In genomic region chr15:84600331-84600686, GRCh38 we compare ENCODE assay signal across 8 cellular contexts. TPM values are rescaled to one million over a fixed set of nuclear protein-coding genes. Genes with fewer than 3 reads are reported as not detected.
A peak's percentile ranks its signal among the peaks of the same experiment; 100 is the strongest.
DNase-seq lines count a peak whose midpoint lies in the region; ATAC-seq and TF ChIP-seq lines count a peak whose summit lies in the region.

No MANE protein-coding gene starts in this region.

- dilution Hi-C loops in mammary epithelial cell (cut with HindIII; ENCODE audit: low sequenced_read_pairs), result no loop called here

- DNase-seq in G401 (ENCODE audit: low spot score) (peak; percentile 49), NCI-H1930 (lab: John Stamatoyannopoulos, UW) (peak; percentile 6 to 46), T-helper 9 cell (peak; percentile 36), mammary epithelial cell (peak; percentile 86), iris pigment epithelial cell (ENCODE audit: low read depth) (peak; percentile 93), spleen (peak; percentile 91), globus pallidus (ENCODE audit: low spot score) (no peak)

- peaks cover 3% of the 10 kb centered on the region for H3K79me2 ChIP-seq in mammary epithelial cell (ENCODE audit: insufficient read depth, low read length)

- in situ Hi-C loops in G401 (cut with HindIII; ENCODE audit: low sequenced_read_pairs) (no loop called here), mammary epithelial cell (cut with MboI; ENCODE audit: low sequenced_read_pairs in 2 of 2) (no loop called here)

- H3K9ac ChIP-seq in mammary epithelial cell (ENCODE audit: insufficient read depth, low read length), result peak overlapping the region; percentile 24

- no peaks in the 10 kb centered on the region for H3K27me3 ChIP-seq in mammary epithelial cell (ENCODE audit: insufficient read depth, low read length)
- H3K27me3 ChIP-seq in spleen (replicated peaks in 1 of 7), result no peaks in the 10 kb centered on the region

- no peaks in the 10 kb centered on the region for H3K36me3 ChIP-seq in mammary epithelial cell (ENCODE audit: insufficient read depth, low read length)
- peaks cover 0 to 14% (median 6%) of the 10 kb centered on the region in 6 donors for H3K36me3 ChIP-seq in spleen

- no peak for TF ChIP-seq POLR2A in spleen (IDR thresholded peaks at IDR 0.05)

- 0% methylated on average over 15 of the region's 20 CpGs for WGBS in mammary epithelial cell (ENCODE audit: low coverage, missing lambda C conversion rate)
- 0 to 2% (median 1%) methylated on average over 18 to 20 of the region's 20 CpGs for WGBS in spleen, 5 donors

- peak; percentile 11 for ATAC-seq in HG02798 (IDR thresholded peaks at IDR 0.05; ENCODE audit: poor library complexity, unreplicated experiment)

- H4K20me1 ChIP-seq in mammary epithelial cell (ENCODE audit: insufficient read depth, low read length), result no peaks in the 10 kb centered on the region

- intact Hi-C loops in mammary epithelial cell (cut with micrococcal nuclease), result loop anchor here (1.0 to 2.0 kb wide), 2 partner anchors 32 to 115 kb away; no protein-coding TSS in a partner anchor
- intact Hi-C loops in spleen (cut with DNase I; ENCODE audit: low total_unique reads), result no loop called here

- H3K4me1 ChIP-seq in mammary epithelial cell (ENCODE audit: insufficient read depth, low read length) (peaks cover 11% of the 10 kb centered on the region), spleen (peaks cover 29 to 93% (median 58%) of the 10 kb centered on the region in 6 donors)

- TF ChIP-seq CTCF in mammary epithelial cell (conservative IDR thresholded peaks at IDR 0.05 in 1 of 2, IDR thresholded peaks at IDR 0.05 in 1 of 2; ENCODE audit: extremely low read depth in 1 of 2, insufficient read depth in 1 of 2, low read depth in 1 of 2, low read length in 2 of 2), result no peak
- no peak for TF ChIP-seq CTCF in spleen (IDR thresholded peaks at IDR 0.05 in 8 of 11, conservative IDR thresholded peaks at IDR 0.05 in 3 of 11)

- peak overlapping the region; percentile 96 for H3K4me2 ChIP-seq in mammary epithelial cell (ENCODE audit: insufficient read depth, low read depth, low read length)

- H3K4me3 ChIP-seq in mammary epithelial cell (replicated peaks in 1 of 3; ENCODE audit: insufficient read depth in 1 of 3, low read depth in 2 of 3, low read length in 3 of 3), result peak overlapping the region; percentile 89 to 95 (median 91)
- H3K4me3 ChIP-seq in spleen, result peak overlapping the region; percentile 73 to 99 (median 93)

- H3K27ac ChIP-seq in mammary epithelial cell (ENCODE audit: insufficient read depth, low read depth, low read length) (peak overlapping the region; percentile 3), spleen (peak overlapping the region; percentile 51 to 86 (median 77))

- peak overlapping the region; percentile 98 for H2AFZ ChIP-seq in mammary epithelial cell (ENCODE audit: low read depth, low read length)

- H3K9me3 ChIP-seq in mammary epithelial cell (replicated peaks; ENCODE audit: insufficient read depth, low read length) (no peaks in the 10 kb centered on the region), spleen (no peaks in the 10 kb centered on the region)

- no TSS peak for BruUV-seq in mammary epithelial cell (replicated peaks; lab: Mats Ljungman, UMichigan)

- CTCF ChIA-PET in mammary epithelial cell (lab: Charles Lee; ENCODE audit: low non-redundant PET), result interaction anchor here (0.6 to 1.1 kb wide), 3 partner anchors 29 to 337 kb away, joined by 3 to 11 read pairs (median 4); no protein-coding TSS in a partner anchor

RNA-seq across cellular contexts. Expression of gene ZSCAN2, which starts 0.5 kb away (rescaled TPM):
- 11.9 and 17.6 TPM in 2 replicates for total RNA-seq in G401 (2014; rRNA removed; shearing (Covaris generic))
- total RNA-seq in mammary epithelial cell (1 to 10 TPM; 5.0 to 6.3 TPM), spleen (10 to 100 TPM in 4 of 7 donors, 1 to 10 TPM in 3; 8.1 to 15.1 (median 10.7) TPM)
- polyA plus RNA-seq in mammary epithelial cell (4.2 TPM), spleen (1 to 10 TPM; 4.6 to 6.4 (median 5.6) TPM)
- 4.0 TPM for polyA minus RNA-seq in mammary epithelial cell

RNA-seq across cellular contexts. Expression of gene WDR73, which starts 53.8 kb away (rescaled TPM):
- total RNA-seq in G401 (2014; rRNA removed; shearing (Covaris generic)), result 55.7 and 60.4 TPM in 2 replicates
- total RNA-seq in mammary epithelial cell (10 to 100 TPM; 23.0 to 28.1 TPM), spleen (10 to 100 TPM; 23.1 to 31.6 (median 29.3) TPM)
- polyA plus RNA-seq in mammary epithelial cell (20.7 TPM), spleen (10 to 100 TPM; 12.7 to 20.2 (median 18.4) TPM)
- polyA minus RNA-seq in mammary epithelial cell, result 13.7 TPM

RNA-seq across cellular contexts. Expression of gene NMB, which starts 57.7 kb away (rescaled TPM):
- 4.5 and 5.6 TPM in 2 replicates for total RNA-seq in G401 (2014; rRNA removed; shearing (Covaris generic))
- total RNA-seq in mammary epithelial cell (1 to 10 TPM; 1.0 to 3.7 TPM), spleen (1 to 10 TPM; 1.0 to 4.2 (median 2.4) TPM)
- polyA plus RNA-seq in mammary epithelial cell (4.0 TPM), spleen (1 to 10 TPM; 2.2 to 5.5 (median 4.7) TPM)
- not detected for polyA minus RNA-seq in mammary epithelial cell
